8 cellular contexts compared by ENCODE assay signal in the genomic region with DNA sequence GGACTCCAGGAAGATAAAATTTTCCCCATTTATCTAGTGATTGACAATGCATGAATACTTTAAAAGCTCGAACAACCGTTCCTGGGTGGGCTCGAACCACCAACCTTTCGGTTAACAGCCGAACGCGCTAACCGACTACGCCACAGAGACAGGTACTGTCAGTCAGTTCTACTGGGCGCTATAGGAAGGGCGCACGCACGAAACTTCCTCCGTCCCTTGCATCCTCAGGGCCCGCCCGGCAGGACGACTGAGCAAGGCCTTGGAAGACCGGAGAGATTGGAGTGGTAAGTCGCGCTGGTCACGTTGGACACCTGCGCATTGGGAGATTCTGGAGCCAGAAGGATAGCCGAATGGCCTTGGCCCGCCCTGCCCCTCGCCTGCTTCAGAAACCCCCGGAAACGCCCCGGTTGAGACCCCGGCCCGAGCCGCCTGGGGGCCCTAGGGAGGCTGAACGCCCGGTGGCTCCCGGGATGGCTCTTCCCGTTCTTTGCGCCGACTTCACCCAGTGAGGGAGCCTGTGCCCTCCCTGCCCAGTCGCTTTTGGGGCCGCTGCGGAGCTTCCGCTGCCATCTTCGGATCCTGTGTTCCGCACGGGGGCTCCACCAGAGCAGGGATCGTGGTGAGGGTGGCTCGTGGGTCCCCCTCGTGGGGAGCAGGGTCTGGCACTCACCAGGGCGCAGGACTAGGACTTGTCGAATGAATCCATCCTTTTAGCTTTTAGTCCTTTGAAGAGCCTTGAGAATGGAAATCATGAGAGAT. TPM values are rescaled to one million over a fixed set of nuclear protein-coding genes. Genes with fewer than 3 reads are reported as not detected.
DNase-seq lines count a peak whose midpoint lies in the region; TF ChIP-seq lines count a peak whose summit lies in the region.
"Not testable (repeated sequence)": the region's sequence is repeated elsewhere in the genome, so short reads cannot be mapped to it uniquely, and the experiment has no call there.

No MANE protein-coding gene starts in this region.

- H3K4me3 Mint-ChIP-seq in osteocyte (ENCODE audit: unreplicated experiment) = peak overlapping the region; percentile 69

- not testable (repeated sequence) for H3K36me3 Mint-ChIP-seq in osteocyte (ENCODE audit: unreplicated experiment)

- peak overlapping the region; percentile 71 for H3K4me3 ChIP-seq in HUES64 (ENCODE audit: low read length)
- peak overlapping the region; percentile 41 for H3K4me3 ChIP-seq in iPS-15b (ENCODE audit: low read depth, low read length)

- H3K27ac ChIP-seq in HUES64 (ENCODE audit: low read depth, low read length) (peak overlapping the region; percentile 71; the same call in 1 of the 2 replicates), RWPE1 (peak overlapping the region; percentile 78)

- H3K27me3 ChIP-seq in HUES64 (ENCODE audit: insufficient read depth, low read length); iPS-15b (ENCODE audit: control insufficient read depth, insufficient read depth, low read length): not testable (repeated sequence)

- DNase-seq in COLO668 (lab: John Stamatoyannopoulos, UW; ENCODE audit: unreplicated experiment) = peak; percentile 30
- not testable (repeated sequence) for DNase-seq in RWPE1 (ENCODE audit: low spot score)
- DNase-seq in activated CD8-positive, alpha-beta memory T cell treated with anti-CD3 and anti-CD28 coated beads for 48 hours (ENCODE audit: low read depth in 2 of 3, low spot score in 2 of 3) = peak; percentile 37 to 66 (median 60)
- peak; percentile 83 for DNase-seq in central memory CD4-positive, alpha-beta T cell
- DNase-seq in osteocyte (ENCODE audit: extremely low spot score, unreplicated experiment) = peak; percentile 88
- peak; percentile 38 to 42 for DNase-seq in stimulated activated CD8-positive, alpha-beta memory T cell treated with anti-CD3 and anti-CD28 coated beads, Interleukin-4, amount 100 ng/mL, for 4 hours (ENCODE audit: low read depth in 2 of 2, low spot score in 1 of 2)

- not testable (repeated sequence) for H3K36me3 ChIP-seq in HUES64 (ENCODE audit: insufficient read depth, low read length); iPS-15b (ENCODE audit: control insufficient read depth, insufficient read depth, low read length)

- H3K4me1 ChIP-seq in HUES64 (ENCODE audit: insufficient read depth, low read length); iPS-15b (ENCODE audit: control insufficient read depth, insufficient read depth, low read length): not testable (repeated sequence)

- peak overlapping the region; percentile 61 for H3K27ac Mint-ChIP-seq in osteocyte (ENCODE audit: unreplicated experiment)

- peak overlapping the region; percentile 63; the same call in 1 of the 2 replicates for H3K9ac ChIP-seq in HUES64 (ENCODE audit: low read depth, low read length)
- not testable (repeated sequence) for H3K9ac ChIP-seq in iPS-15b (ENCODE audit: low read depth, low read length)

- not testable (repeated sequence) for H3K9me3 Mint-ChIP-seq in osteocyte (ENCODE audit: unreplicated experiment)

- POLR2A ChIA-PET in RWPE1 (lab: Yijun Ruan, JAX; ENCODE audit: low non-redundant PET) = not testable (repeated sequence)

- CTCF ChIA-PET in RWPE1 (lab: Yijun Ruan, JAX) = not testable (repeated sequence)

- not testable (repeated sequence) for H3K4me1 Mint-ChIP-seq in osteocyte (ENCODE audit: unreplicated experiment)

- not testable (repeated sequence) for H3K27me3 Mint-ChIP-seq in osteocyte (ENCODE audit: unreplicated experiment)

- peak; percentile 37; the same call in 1 of the 2 replicates for TF ChIP-seq CTCF in RWPE1 (conservative IDR thresholded peaks at IDR 0.05; ENCODE audit: low read depth)
- peak; percentile 60 for TF ChIP-seq CTCF in osteocyte (IDR thresholded peaks at IDR 0.05)

- H3K9me3 ChIP-seq in HUES64 (ENCODE audit: insufficient read depth, low read depth, low read length); iPS-15b (ENCODE audit: control insufficient read depth, insufficient read depth, low read length): not testable (repeated sequence)

- WGBS in HUES64 = under 1% methylated on average over 39 of the region's 49 CpGs

RNA-seq across cellular contexts. Expression of a gene that starts 45.2 kb away (rescaled TPM):
- polyA plus RNA-seq in HUES64 (2013, experiment 1 of 2) = not detected
- not detected for polyA plus RNA-seq in HUES64 (2013, experiment 2 of 2)
- total RNA-seq in osteocyte = not detected in 2 replicates
